In the genomic region with DNA sequence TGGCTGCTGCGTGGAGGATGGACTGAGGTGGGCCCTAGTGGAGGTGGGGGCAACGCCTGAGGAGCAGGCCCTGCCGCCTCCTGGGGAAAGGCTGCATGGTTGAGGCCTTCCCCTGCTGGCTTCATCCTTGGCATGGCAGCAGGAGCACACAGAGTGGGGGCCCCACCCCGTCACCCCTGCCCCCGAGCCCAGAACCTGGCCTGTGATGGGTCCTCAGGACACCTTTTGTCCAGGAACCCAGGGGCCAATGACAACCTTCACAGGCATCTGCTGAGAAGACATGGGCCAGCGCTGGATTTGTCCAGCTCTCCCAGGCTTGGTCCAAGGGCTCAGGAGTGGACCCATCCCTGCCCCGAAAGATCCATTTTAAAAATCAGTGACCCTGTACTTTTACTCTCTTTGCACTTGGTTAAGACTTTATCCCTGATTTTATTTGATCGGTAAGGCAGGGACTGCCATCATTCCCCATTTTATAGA, we compare ENCODE assay signal across 9 cellular contexts. TPM values are rescaled to one million over a fixed set of nuclear protein-coding genes. Genes with fewer than 3 reads are reported as not detected.
A peak's percentile ranks its signal among the peaks of the same experiment; 100 is the strongest.
DNase-seq lines count a peak whose midpoint lies in the region; ATAC-seq and TF ChIP-seq lines count a peak whose summit lies in the region.
"Had no signal": no experiment of that assay in that cellular context is flagged by ENCODE, and none has a peak within 500 bp of the region (broad histone marks: within the 10 kb centered on the region; RNA-seq: fewer than 3 reads in every experiment).

No MANE protein-coding gene starts in this region.

- H3K9me3 ChIP-seq in HAP-1, result no peaks in the 10 kb centered on the region
- no peaks in the 10 kb centered on the region for H3K9me3 ChIP-seq in muscle layer of colon (ENCODE audit: low read length)

- H3K27ac ChIP-seq in ACC112 (ENCODE audit: low read depth, low read length), result peak overlapping the region; percentile 55
- H3K27ac ChIP-seq in coronary artery, result peak overlapping the region; percentile 85 to 92
- H3K27ac ChIP-seq in muscle layer of colon (ENCODE audit: low read depth, low read length), result peak overlapping the region; percentile 42

- H3K4me1 ChIP-seq in ACC112 (ENCODE audit: control insufficient read depth, insufficient read depth, low read length, unreplicated experiment) (peaks cover 5% of the 10 kb centered on the region), HAP-1 (peaks cover 17% of the 10 kb centered on the region), muscle layer of colon (ENCODE audit: insufficient read depth, low read length) (peaks cover 22% of the 10 kb centered on the region)

- H3K4me3 ChIP-seq in ACC112 (ENCODE audit: low read depth, low read length), result peak overlapping the region; percentile 79
- H3K4me3 ChIP-seq in HAP-1, result peak overlapping the region; percentile 35
- peak overlapping the region; percentile 70 for H3K4me3 ChIP-seq in coronary artery
- peak overlapping the region; percentile 26 to 35 for H3K4me3 ChIP-seq in muscle layer of colon (ENCODE audit: low read depth in 1 of 2, low read length in 2 of 2)

- H3K36me3 ChIP-seq in ACC112 (ENCODE audit: insufficient read depth, low read length), result peaks cover 35% of the 10 kb centered on the region
- H3K36me3 ChIP-seq in HAP-1 (replicated peaks), result peaks cover 19% of the 10 kb centered on the region
- peaks cover 26% of the 10 kb centered on the region for H3K36me3 ChIP-seq in muscle layer of colon (ENCODE audit: insufficient read depth, low read length)

- no peak for ATAC-seq in left lobe of liver

- peak overlapping the region; percentile 43 for H2AFZ ChIP-seq in ACC112 (ENCODE audit: low read length, unreplicated experiment)

- peak overlapping the region; percentile 9 for H3K9ac ChIP-seq in muscle layer of colon (ENCODE audit: low read length)

- DNase-seq in HAP-1 (ENCODE audit: low spot score in 2 of 2) (no peak), coronary artery (ENCODE audit: low spot score) (no peak), NOMO-1 (lab: John Stamatoyannopoulos, UW; ENCODE audit: unreplicated experiment in 2 of 2) (no peak), dedifferentiated amniotic fluid mesenchymal stem cell (ENCODE audit: extremely low spot score) (no peak), left lobe of liver (ENCODE audit: low spot score) (no peak), middle frontal gyrus (ENCODE audit: extremely low spot score, low spot score) (no peak)
- DNase-seq: NCI-H2029 treated with DMSO at 0.1 percent for 48 hours had no signal

- peaks cover 21% of the 10 kb centered on the region for H3K79me2 ChIP-seq in ACC112 (ENCODE audit: control insufficient read depth, insufficient read depth, low read length, unreplicated experiment)

- no peaks in the 10 kb centered on the region for H3K27me3 ChIP-seq in ACC112 (ENCODE audit: insufficient read depth, low read length)
- H3K27me3 ChIP-seq in HAP-1 (ENCODE audit: low read depth), result no peaks in the 10 kb centered on the region
- no peaks in the 10 kb centered on the region for H3K27me3 ChIP-seq in muscle layer of colon (ENCODE audit: control insufficient read depth in 1 of 2, insufficient read depth in 2 of 2, low read length in 2 of 2)

- TF ChIP-seq CTCF in coronary artery (IDR thresholded peaks at IDR 0.05), result no peak

- in situ Hi-C loops in HAP-1 (cut with MboI; ENCODE audit: low sequenced_read_pairs), result no loop called here

RNA-seq across cellular contexts. Expression of gene SLC17A9, which starts 0.6 kb away (rescaled TPM):
- 125 TPM for total RNA-seq in left lobe of liver

RNA-seq across cellular contexts. Expression of gene GID8, which starts 14.0 kb away (rescaled TPM):
- total RNA-seq in left lobe of liver, result 19.3 TPM

RNA-seq across cellular contexts. Expression of gene DIDO1, which starts 25.6 kb away (rescaled TPM):
- 22.8 TPM for total RNA-seq in left lobe of liver

RNA-seq across cellular contexts. Expression of gene BHLHE23, which starts 54.8 kb away (rescaled TPM):
- total RNA-seq in left lobe of liver, result not detected
